Comparison of ENCODE assay signal across 8 cellular contexts in the genomic region with DNA sequence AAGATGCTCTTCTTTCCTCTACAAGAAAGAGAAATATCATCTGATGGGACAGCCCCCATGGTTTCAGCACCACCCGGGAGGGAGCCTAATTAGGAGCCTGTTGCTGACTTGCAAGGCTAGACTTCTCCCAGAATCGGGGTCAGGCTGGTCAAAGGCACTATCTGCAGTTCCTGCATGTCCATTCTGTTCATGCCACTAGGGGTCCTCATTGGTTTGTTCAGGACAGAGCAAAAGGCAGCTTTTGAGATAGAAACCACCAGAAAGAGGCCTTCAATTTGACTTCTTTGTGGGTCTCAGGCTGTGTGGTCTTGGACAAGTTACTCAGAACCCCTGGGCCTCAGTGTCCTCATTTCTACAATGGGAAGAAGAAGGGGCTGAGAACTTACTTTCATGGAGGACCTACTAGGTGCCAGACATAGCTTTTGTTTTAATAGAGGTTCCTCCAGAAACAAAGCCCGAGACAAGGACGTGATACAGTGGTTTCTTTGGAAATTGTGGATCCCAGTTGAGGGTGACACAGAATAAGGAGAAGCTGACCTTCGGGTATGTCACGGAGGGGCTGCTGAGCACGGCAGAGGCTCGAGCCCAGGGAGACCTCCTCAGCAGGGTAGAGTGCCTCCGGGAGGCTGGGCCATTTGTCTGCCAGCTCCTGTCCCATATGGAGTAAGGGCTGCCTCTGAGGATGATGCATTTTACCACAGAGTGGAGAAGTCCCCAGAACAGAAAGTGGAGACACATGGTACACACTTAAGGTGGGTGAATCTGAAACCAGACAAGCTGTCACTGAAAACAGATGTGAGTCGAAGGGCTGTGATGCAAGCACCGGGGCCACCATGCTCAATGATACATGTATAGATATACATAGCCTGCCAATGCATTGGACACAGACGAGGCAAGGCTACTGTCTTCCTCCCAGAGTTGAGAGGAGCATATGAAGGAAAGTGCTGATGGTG. TPM values are rescaled to one million over a fixed set of nuclear protein-coding genes. Genes with fewer than 3 reads are reported as not detected.
A peak's percentile ranks its signal among the peaks of the same experiment; 100 is the strongest.
DNase-seq lines count a peak whose midpoint lies in the region; ATAC-seq and TF ChIP-seq lines count a peak whose summit lies in the region.

No MANE protein-coding gene starts in this region.

- no peaks in the 10 kb centered on the region for H3K27me3 ChIP-seq in right atrium auricular region

- no peak overlapping the region for H3K27ac ChIP-seq in right atrium auricular region

- ATAC-seq in Right ventricle myocardium superior (ENCODE audit: poor library complexity): peak; percentile 36
- ATAC-seq in SK-N-SH treated with all-trans-retinoic acid at 6 μM for 48 hours: peak; percentile 99

- DNase-seq in Right ventricle myocardium superior (no peak), right atrium auricular region (ENCODE audit: low spot score) (no peak), HCEC 1CT (peak; percentile 1), LoVo (ENCODE audit: low spot score) (peak; percentile 67), foreskin fibroblast (peak in 1 of 2 donors; percentile 0), putamen (ENCODE audit: low spot score) (peak; percentile 17), cerebellar nuclear complex (lab: John Stamatoyannopoulos, UW) (no peak)

- H3K36me3 ChIP-seq in right atrium auricular region: no peaks in the 10 kb centered on the region

- no peaks in the 10 kb centered on the region for H3K9me3 ChIP-seq in right atrium auricular region

- no peaks in the 10 kb centered on the region for H3K4me1 ChIP-seq in right atrium auricular region

- TF ChIP-seq CTCF in right atrium auricular region (IDR thresholded peaks at IDR 0.05) (peak in 1 of 2 donors; percentile 55), foreskin fibroblast (IDR thresholded peaks at IDR 0.05; ENCODE audit: low read depth, low read length) (peak; percentile 61)

- no peak overlapping the region for H3K4me3 ChIP-seq in right atrium auricular region
- H3K4me3 ChIP-seq in foreskin fibroblast (ENCODE audit: low read depth in 1 of 2, low read length in 2 of 2): no peak overlapping the region

- intact Hi-C loops in Right ventricle myocardium superior (cut with DNase I): no loop called here

TF ChIP-seq in SK-N-SH treated with all-trans-retinoic acid at 6 μM for 48 hours, 23 proteins besides CTCF, POLR2A, EP300 and RAD21:
- no peak for TF ChIP-seq ESRRG (CRISPR knock-in tag; IDR thresholded peaks at IDR 0.05)

RNA-seq across cellular contexts. Expression of a gene that starts 33.1 kb away (rescaled TPM):
- total RNA-seq in Right ventricle myocardium superior (not detected), right atrium auricular region (not detected)

Comparison
In these comparisons a context has a peak if more than half of its experiments do, and no peak if none do; other contexts are left out.
1. DNase-seq: peak in HCEC 1CT (single experiment), LoVo (single experiment) and putamen (single experiment); none in Right ventricle myocardium superior (single experiment), right atrium auricular region (single experiment) and cerebellar nuclear complex (0 of 2).